Comparison of ENCODE assay signal across 1 cellular context in genomic region chr10:43408710-43409384, GRCh38.
TF ChIP-seq lines count a peak whose summit lies in the region.

Gene HNRNPF, minus strand, starts transcription at chr10:43409186. Its CDS starts 21,302 bp downstream, at chr10:43387884.

TF ChIP-seq in K562, 482 proteins besides CTCF, POLR2A, EP300 and RAD21 (continued from another document and continues in another):
- TF ChIP-seq GTF2B (IDR thresholded peaks at IDR 0.05; ENCODE audit: extremely low read depth, insufficient read length) (no peak), POLR2H (tag; IDR thresholded peaks at IDR 0.05; ENCODE audit: low read depth) (peak; percentile 86), ZNF121 (CRISPR knock-in tag; conservative IDR thresholded peaks at IDR 0.05) (no peak), MEF2A (IDR thresholded peaks at IDR 0.05; ENCODE audit: control insufficient read depth, low read depth, low read length) (no peak), RNF219 (CRISPR knock-in tag; IDR thresholded peaks at IDR 0.05) (no peak), ZNF232 (CRISPR knock-in tag; IDR thresholded peaks at IDR 0.05) (peak; percentile 77), YBX1 (IDR thresholded peaks at IDR 0.05) (no peak), CBX5 (IDR thresholded peaks at IDR 0.05; ENCODE audit: borderline replicate concordance, low read depth) (no peak), TEAD2 (tag; IDR thresholded peaks at IDR 0.05) (no peak), ZSCAN29 (IDR thresholded peaks at IDR 0.05) (no peak), ZFP91 (CRISPR knock-in tag; IDR thresholded peaks at IDR 0.05) (no peak), ZFPM2 (CRISPR knock-in tag; IDR thresholded peaks at IDR 0.05) (no peak), ZNF134 (CRISPR knock-in tag; conservative IDR thresholded peaks at IDR 0.05) (no peak), TEAD1 (CRISPR knock-in tag; IDR thresholded peaks at IDR 0.05) (peak; percentile 78 to 85; a peak in 3 of 4 replicates), TFAP4 (CRISPR knock-in tag; IDR thresholded peaks at IDR 0.05; ENCODE audit: borderline replicate concordance) (peak; percentile 90), E2F1 (CRISPR knock-in tag; IDR thresholded peaks at IDR 0.05) (peak; percentile 90), BRD9 (IDR thresholded peaks at IDR 0.05; ENCODE audit: low read depth, partially characterized antibody) (no peak), PHF8 (IDR thresholded peaks at IDR 0.05; ENCODE audit: borderline replicate concordance, low read length) (peak; percentile 87), ZNF124 (CRISPR knock-in tag; IDR thresholded peaks at IDR 0.05) (no peak), ZNF444 (CRISPR knock-in tag; IDR thresholded peaks at IDR 0.05) (no peak), ZNF253 (CRISPR knock-in tag; conservative IDR thresholded peaks at IDR 0.05) (no peak), TAF15 (IDR thresholded peaks at IDR 0.05; ENCODE audit: low read depth, low read length) (no peak), ZKSCAN3 (CRISPR knock-in tag; IDR thresholded peaks at IDR 0.05) (no peak), PURB (CRISPR knock-in tag; IDR thresholded peaks at IDR 0.05; ENCODE audit: low read depth) (no peak), SRSF1 (IDR thresholded peaks at IDR 0.05; ENCODE audit: low read depth, low read length) (no peak), EZH2 (IDR thresholded peaks at IDR 0.05; ENCODE audit: borderline replicate concordance, low read depth, low read length) (no peak), DPF2 (IDR thresholded peaks at IDR 0.05) (no peak), KAT8 (IDR thresholded peaks at IDR 0.05; ENCODE audit: low read depth) (no peak), ARNT (IDR thresholded peaks at IDR 0.05) (no peak), ZNF184 (CRISPR knock-in tag; IDR thresholded peaks at IDR 0.05) (no peak), DACH1 (IDR thresholded peaks at IDR 0.05; ENCODE audit: partially characterized antibody) (no peak), ZNF785 (CRISPR knock-in tag; IDR thresholded peaks at IDR 0.05) (no peak), NR2F6 (CRISPR knock-in tag; IDR thresholded peaks at IDR 0.05) (no peak), ZNF140 (CRISPR knock-in tag; IDR thresholded peaks at IDR 0.05) (no peak), DLX4 (CRISPR knock-in tag; IDR thresholded peaks at IDR 0.05) (no peak), HDAC1 (IDR thresholded peaks at IDR 0.05) (peak; percentile 83 to 95; a peak in 3 of 4 replicates), SP1 (CRISPR knock-in tag; IDR thresholded peaks at IDR 0.05) (peak; percentile 93), ZC3H4 (CRISPR knock-in tag; IDR thresholded peaks at IDR 0.05; ENCODE audit: borderline replicate concordance) (peak; percentile 64; the same call in 1 of the 2 replicates), HINFP (tag; conservative IDR thresholded peaks at IDR 0.05; ENCODE audit: low read depth) (no peak), KDM1A (IDR thresholded peaks at IDR 0.05) (no peak), NUFIP1 (IDR thresholded peaks at IDR 0.05; ENCODE audit: partially characterized antibody) (peak; percentile 49), ZNF699 (CRISPR knock-in tag; IDR thresholded peaks at IDR 0.05; ENCODE audit: insufficient replicate concordance) (no peak), HDGF (IDR thresholded peaks at IDR 0.05) (no peak)
- TF ChIP-seq, protein P1, sequence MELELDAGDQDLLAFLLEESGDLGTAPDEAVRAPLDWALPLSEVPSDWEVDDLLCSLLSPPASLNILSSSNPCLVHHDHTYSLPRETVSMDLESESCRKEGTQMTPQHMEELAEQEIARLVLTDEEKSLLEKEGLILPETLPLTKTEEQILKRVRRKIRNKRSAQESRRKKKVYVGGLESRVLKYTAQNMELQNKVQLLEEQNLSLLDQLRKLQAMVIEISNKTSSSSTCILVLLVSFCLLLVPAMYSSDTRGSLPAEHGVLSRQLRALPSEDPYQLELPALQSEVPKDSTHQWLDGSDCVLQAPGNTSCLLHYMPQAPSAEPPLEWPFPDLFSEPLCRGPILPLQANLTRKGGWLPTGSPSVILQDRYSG (tag; conservative IDR thresholded peaks at IDR 0.05; ENCODE audit: low read depth): peak; percentile 87
- TF ChIP-seq, protein P2, sequence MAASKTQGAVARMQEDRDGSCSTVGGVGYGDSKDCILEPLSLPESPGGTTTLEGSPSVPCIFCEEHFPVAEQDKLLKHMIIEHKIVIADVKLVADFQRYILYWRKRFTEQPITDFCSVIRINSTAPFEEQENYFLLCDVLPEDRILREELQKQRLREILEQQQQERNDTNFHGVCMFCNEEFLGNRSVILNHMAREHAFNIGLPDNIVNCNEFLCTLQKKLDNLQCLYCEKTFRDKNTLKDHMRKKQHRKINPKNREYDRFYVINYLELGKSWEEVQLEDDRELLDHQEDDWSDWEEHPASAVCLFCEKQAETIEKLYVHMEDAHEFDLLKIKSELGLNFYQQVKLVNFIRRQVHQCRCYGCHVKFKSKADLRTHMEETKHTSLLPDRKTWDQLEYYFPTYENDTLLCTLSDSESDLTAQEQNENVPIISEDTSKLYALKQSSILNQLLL (CRISPR knock-in tag; IDR thresholded peaks at IDR 0.05; ENCODE audit: borderline replicate concordance): no peak
- TF ChIP-seq, protein P3, sequence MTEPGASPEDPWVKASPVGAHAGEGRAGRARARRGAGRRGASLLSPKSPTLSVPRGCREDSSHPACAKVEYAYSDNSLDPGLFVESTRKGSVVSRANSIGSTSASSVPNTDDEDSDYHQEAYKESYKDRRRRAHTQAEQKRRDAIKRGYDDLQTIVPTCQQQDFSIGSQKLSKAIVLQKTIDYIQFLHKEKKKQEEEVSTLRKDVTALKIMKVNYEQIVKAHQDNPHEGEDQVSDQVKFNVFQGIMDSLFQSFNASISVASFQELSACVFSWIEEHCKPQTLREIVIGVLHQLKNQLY (CRISPR knock-in tag; conservative IDR thresholded peaks at IDR 0.05): peak in 1 of 2 experiments; percentile 66; a peak in 1 of 4 replicates
- TF ChIP-seq, protein P4, sequence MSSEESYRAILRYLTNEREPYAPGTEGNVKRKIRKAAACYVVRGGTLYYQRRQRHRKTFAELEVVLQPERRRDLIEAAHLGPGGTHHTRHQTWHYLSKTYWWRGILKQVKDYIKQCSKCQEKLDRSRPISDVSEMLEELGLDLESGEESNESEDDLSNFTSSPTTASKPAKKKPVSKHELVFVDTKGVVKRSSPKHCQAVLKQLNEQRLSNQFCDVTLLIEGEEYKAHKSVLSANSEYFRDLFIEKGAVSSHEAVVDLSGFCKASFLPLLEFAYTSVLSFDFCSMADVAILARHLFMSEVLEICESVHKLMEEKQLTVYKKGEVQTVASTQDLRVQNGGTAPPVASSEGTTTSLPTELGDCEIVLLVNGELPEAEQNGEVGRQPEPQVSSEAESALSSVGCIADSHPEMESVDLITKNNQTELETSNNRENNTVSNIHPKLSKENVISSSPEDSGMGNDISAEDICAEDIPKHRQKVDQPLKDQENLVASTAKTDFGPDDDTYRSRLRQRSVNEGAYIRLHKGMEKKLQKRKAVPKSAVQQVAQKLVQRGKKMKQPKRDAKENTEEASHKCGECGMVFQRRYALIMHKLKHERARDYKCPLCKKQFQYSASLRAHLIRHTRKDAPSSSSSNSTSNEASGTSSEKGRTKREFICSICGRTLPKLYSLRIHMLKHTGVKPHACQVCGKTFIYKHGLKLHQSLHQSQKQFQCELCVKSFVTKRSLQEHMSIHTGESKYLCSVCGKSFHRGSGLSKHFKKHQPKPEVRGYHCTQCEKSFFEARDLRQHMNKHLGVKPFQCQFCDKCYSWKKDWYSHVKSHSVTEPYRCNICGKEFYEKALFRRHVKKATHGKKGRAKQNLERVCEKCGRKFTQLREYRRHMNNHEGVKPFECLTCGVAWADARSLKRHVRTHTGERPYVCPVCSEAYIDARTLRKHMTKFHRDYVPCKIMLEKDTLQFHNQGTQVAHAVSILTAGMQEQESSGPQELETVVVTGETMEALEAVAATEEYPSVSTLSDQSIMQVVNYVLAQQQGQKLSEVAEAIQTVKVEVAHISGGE (CRISPR knock-in tag; IDR thresholded peaks at IDR 0.05): peak in 1 of 3 experiments; percentile 90; a peak in 2 of 6 replicates
- TF ChIP-seq, protein P5, sequence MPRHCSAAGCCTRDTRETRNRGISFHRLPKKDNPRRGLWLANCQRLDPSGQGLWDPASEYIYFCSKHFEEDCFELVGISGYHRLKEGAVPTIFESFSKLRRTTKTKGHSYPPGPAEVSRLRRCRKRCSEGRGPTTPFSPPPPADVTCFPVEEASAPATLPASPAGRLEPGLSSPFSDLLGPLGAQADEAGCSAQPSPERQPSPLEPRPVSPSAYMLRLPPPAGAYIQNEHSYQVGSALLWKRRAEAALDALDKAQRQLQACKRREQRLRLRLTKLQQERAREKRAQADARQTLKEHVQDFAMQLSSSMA (CRISPR knock-in tag; IDR thresholded peaks at IDR 0.05): no peak
- TF ChIP-seq, protein P6, sequence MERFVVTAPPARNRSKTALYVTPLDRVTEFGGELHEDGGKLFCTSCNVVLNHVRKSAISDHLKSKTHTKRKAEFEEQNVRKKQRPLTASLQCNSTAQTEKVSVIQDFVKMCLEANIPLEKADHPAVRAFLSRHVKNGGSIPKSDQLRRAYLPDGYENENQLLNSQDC (CRISPR knock-in tag; IDR thresholded peaks at IDR 0.05): no peak
